ENCODE assay signal across 1 cellular context in the genomic region with DNA sequence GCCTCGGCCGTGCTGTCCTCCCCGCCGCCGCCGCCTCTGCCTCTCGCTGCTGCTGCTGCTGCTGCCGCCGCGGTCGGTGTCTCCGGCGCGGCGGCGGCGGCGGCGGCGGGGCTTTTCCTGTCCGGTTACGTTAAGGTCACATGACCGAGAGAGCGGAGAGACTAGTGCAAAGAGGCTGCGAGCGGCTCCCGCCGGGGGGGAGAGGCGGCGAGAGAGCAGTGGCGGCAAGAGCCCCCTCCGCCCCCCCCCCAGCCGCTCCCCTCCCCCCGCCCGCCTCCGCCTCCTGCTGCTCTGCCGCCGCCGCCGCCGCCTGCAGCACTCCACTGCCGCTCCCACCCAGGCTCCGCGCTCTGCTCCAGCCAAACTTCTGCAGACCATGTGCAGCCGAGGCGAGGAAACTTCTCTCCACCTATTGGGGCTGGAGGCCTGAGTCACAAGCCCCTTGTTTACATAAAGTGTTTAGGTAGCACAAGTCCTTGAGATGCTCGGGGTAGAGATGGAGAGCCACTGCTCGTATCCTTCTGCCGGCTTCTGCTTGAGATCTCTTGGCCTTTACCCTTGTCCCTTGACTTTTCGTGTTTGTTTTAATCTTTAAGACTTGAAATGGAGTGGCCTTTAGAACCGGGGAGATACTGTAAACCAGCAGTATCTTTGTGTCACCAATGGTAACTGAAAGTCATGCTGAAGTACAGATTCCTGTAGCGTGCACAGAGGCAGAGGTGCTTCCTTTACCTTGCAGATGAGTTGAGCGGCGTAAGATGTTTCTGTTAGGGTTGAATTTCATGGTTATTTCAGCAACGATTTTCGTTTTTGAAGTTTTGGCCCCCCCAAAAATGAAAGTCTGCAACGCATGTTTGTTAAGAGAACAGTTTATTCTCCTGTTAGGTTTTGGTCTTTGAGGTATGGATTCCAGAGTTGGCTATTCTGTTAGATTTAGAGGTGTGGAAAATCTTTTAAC.
TF ChIP-seq lines count a peak whose summit lies in the region.

A gene with protein sequence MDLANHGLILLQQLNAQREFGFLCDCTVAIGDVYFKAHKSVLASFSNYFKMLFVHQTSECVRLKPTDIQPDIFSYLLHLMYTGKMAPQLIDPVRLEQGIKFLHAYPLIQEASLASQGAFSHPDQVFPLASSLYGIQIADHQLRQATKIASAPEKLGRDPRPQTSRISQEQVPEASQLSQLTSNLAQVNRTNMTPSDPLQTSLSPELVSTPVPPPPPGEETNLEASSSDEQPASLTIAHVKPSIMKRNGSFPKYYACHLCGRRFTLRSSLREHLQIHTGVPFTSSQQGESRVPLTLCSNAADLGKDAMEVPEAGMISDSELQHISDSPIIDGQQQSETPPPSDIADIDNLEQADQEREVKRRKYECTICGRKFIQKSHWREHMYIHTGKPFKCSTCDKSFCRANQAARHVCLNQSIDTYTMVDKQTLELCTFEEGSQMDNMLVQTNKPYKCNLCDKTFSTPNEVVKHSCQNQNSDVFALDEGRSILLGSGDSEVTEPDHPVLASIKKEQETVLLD (minus strand): TSS at position 89 of the 958 bp plus-strand sequence. CDS start 17,922 bp downstream, outside the sequence.

TF ChIP-seq in HepG2, 621 proteins besides CTCF, POLR2A, EP300 and RAD21 (continued from another document and continues in another):
- TF ChIP-seq, protein P1, sequence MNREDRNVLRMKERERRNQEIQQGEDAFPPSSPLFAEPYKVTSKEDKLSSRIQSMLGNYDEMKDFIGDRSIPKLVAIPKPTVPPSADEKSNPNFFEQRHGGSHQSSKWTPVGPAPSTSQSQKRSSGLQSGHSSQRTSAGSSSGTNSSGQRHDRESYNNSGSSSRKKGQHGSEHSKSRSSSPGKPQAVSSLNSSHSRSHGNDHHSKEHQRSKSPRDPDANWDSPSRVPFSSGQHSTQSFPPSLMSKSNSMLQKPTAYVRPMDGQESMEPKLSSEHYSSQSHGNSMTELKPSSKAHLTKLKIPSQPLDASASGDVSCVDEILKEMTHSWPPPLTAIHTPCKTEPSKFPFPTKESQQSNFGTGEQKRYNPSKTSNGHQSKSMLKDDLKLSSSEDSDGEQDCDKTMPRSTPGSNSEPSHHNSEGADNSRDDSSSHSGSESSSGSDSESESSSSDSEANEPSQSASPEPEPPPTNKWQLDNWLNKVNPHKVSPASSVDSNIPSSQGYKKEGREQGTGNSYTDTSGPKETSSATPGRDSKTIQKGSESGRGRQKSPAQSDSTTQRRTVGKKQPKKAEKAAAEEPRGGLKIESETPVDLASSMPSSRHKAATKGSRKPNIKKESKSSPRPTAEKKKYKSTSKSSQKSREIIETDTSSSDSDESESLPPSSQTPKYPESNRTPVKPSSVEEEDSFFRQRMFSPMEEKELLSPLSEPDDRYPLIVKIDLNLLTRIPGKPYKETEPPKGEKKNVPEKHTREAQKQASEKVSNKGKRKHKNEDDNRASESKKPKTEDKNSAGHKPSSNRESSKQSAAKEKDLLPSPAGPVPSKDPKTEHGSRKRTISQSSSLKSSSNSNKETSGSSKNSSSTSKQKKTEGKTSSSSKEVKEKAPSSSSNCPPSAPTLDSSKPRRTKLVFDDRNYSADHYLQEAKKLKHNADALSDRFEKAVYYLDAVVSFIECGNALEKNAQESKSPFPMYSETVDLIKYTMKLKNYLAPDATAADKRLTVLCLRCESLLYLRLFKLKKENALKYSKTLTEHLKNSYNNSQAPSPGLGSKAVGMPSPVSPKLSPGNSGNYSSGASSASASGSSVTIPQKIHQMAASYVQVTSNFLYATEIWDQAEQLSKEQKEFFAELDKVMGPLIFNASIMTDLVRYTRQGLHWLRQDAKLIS (CRISPR knock-in tag; IDR thresholded peaks at IDR 0.05) = no peak
- no peak for TF ChIP-seq HOXD1 (CRISPR knock-in tag; IDR thresholded peaks at IDR 0.05)
- no peak for TF ChIP-seq SNRNP70 (IDR thresholded peaks at IDR 0.05; ENCODE audit: low read depth, low read length)
- no peak for TF ChIP-seq ATF7-NPFF (CRISPR knock-in tag; IDR thresholded peaks at IDR 0.05; ENCODE audit: low read depth)
- TF ChIP-seq, protein P2, sequence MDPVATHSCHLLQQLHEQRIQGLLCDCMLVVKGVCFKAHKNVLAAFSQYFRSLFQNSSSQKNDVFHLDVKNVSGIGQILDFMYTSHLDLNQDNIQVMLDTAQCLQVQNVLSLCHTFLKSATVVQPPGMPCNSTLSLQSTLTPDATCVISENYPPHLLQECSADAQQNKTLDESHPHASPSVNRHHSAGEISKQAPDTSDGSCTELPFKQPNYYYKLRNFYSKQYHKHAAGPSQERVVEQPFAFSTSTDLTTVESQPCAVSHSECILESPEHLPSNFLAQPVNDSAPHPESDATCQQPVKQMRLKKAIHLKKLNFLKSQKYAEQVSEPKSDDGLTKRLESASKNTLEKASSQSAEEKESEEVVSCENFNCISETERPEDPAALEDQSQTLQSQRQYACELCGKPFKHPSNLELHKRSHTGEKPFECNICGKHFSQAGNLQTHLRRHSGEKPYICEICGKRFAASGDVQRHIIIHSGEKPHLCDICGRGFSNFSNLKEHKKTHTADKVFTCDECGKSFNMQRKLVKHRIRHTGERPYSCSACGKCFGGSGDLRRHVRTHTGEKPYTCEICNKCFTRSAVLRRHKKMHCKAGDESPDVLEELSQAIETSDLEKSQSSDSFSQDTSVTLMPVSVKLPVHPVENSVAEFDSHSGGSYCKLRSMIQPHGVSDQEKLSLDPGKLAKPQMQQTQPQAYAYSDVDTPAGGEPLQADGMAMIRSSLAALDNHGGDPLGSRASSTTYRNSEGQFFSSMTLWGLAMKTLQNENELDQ (CRISPR knock-in tag; IDR thresholded peaks at IDR 0.05; ENCODE audit: borderline replicate concordance) = no peak
- TF ChIP-seq REL (CRISPR knock-in tag; conservative IDR thresholded peaks at IDR 0.05) = no peak; the same call in 1 of the 2 replicates
- TF ChIP-seq, protein P3, sequence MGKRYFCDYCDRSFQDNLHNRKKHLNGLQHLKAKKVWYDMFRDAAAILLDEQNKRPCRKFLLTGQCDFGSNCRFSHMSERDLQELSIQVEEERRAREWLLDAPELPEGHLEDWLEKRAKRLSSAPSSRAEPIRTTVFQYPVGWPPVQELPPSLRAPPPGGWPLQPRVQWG (CRISPR knock-in tag; IDR thresholded peaks at IDR 0.05; ENCODE audit: borderline replicate concordance, low read depth) = no peak
- TF ChIP-seq JDP2 (CRISPR knock-in tag; IDR thresholded peaks at IDR 0.05; ENCODE audit: borderline replicate concordance) = no peak
- no peak for TF ChIP-seq ZNF75D (CRISPR knock-in tag; IDR thresholded peaks at IDR 0.05; ENCODE audit: borderline replicate concordance)
- no peak for TF ChIP-seq PAX8 (CRISPR knock-in tag; IDR thresholded peaks at IDR 0.05; ENCODE audit: borderline replicate concordance)
- TF ChIP-seq ARID2 (CRISPR knock-in tag; IDR thresholded peaks at IDR 0.05; ENCODE audit: borderline replicate concordance) = no peak
- TF ChIP-seq ZNF24 (IDR thresholded peaks at IDR 0.05) = no peak
- TF ChIP-seq THYN1 (CRISPR knock-in tag; IDR thresholded peaks at IDR 0.05; ENCODE audit: borderline replicate concordance, low read depth) = no peak
- TF ChIP-seq ZNF274 (CRISPR knock-in tag; IDR thresholded peaks at IDR 0.05) = no peak
- TF ChIP-seq ZNF577 (CRISPR knock-in tag; IDR thresholded peaks at IDR 0.05; ENCODE audit: borderline replicate concordance, low read depth) = no peak
- TF ChIP-seq FOXC1 (CRISPR knock-in tag; IDR thresholded peaks at IDR 0.05; ENCODE audit: borderline replicate concordance) = no peak
- peak; percentile 65; the same call in 1 of the 2 replicates for TF ChIP-seq FOXK1 (CRISPR knock-in tag; IDR thresholded peaks at IDR 0.05; ENCODE audit: borderline replicate concordance, low read depth)
- no peak for TF ChIP-seq FOXP1 (IDR thresholded peaks at IDR 0.05)
- TF ChIP-seq FOXP1 (CRISPR knock-in tag; IDR thresholded peaks at IDR 0.05) = no peak
- TF ChIP-seq ELF1 (CRISPR knock-in tag; IDR thresholded peaks at IDR 0.05) = no peak
- no peak for TF ChIP-seq CHCHD3 (CRISPR knock-in tag; IDR thresholded peaks at IDR 0.05)
- 0 out of 2 replicates have a peak, but pooled peaks have one; percentile 43 for TF ChIP-seq DNMT3B (CRISPR knock-in tag; conservative IDR thresholded peaks at IDR 0.05)
- no peak for TF ChIP-seq WIZ (CRISPR knock-in tag; IDR thresholded peaks at IDR 0.05)
- TF ChIP-seq HHEX (CRISPR knock-in tag; IDR thresholded peaks at IDR 0.05) = no peak
- TF ChIP-seq, protein P4, sequence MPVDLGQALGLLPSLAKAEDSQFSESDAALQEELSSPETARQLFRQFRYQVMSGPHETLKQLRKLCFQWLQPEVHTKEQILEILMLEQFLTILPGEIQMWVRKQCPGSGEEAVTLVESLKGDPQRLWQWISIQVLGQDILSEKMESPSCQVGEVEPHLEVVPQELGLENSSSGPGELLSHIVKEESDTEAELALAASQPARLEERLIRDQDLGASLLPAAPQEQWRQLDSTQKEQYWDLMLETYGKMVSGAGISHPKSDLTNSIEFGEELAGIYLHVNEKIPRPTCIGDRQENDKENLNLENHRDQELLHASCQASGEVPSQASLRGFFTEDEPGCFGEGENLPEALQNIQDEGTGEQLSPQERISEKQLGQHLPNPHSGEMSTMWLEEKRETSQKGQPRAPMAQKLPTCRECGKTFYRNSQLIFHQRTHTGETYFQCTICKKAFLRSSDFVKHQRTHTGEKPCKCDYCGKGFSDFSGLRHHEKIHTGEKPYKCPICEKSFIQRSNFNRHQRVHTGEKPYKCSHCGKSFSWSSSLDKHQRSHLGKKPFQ (CRISPR knock-in tag; IDR thresholded peaks at IDR 0.05; ENCODE audit: insufficient replicate concordance) = no peak
- TF ChIP-seq, protein P5, sequence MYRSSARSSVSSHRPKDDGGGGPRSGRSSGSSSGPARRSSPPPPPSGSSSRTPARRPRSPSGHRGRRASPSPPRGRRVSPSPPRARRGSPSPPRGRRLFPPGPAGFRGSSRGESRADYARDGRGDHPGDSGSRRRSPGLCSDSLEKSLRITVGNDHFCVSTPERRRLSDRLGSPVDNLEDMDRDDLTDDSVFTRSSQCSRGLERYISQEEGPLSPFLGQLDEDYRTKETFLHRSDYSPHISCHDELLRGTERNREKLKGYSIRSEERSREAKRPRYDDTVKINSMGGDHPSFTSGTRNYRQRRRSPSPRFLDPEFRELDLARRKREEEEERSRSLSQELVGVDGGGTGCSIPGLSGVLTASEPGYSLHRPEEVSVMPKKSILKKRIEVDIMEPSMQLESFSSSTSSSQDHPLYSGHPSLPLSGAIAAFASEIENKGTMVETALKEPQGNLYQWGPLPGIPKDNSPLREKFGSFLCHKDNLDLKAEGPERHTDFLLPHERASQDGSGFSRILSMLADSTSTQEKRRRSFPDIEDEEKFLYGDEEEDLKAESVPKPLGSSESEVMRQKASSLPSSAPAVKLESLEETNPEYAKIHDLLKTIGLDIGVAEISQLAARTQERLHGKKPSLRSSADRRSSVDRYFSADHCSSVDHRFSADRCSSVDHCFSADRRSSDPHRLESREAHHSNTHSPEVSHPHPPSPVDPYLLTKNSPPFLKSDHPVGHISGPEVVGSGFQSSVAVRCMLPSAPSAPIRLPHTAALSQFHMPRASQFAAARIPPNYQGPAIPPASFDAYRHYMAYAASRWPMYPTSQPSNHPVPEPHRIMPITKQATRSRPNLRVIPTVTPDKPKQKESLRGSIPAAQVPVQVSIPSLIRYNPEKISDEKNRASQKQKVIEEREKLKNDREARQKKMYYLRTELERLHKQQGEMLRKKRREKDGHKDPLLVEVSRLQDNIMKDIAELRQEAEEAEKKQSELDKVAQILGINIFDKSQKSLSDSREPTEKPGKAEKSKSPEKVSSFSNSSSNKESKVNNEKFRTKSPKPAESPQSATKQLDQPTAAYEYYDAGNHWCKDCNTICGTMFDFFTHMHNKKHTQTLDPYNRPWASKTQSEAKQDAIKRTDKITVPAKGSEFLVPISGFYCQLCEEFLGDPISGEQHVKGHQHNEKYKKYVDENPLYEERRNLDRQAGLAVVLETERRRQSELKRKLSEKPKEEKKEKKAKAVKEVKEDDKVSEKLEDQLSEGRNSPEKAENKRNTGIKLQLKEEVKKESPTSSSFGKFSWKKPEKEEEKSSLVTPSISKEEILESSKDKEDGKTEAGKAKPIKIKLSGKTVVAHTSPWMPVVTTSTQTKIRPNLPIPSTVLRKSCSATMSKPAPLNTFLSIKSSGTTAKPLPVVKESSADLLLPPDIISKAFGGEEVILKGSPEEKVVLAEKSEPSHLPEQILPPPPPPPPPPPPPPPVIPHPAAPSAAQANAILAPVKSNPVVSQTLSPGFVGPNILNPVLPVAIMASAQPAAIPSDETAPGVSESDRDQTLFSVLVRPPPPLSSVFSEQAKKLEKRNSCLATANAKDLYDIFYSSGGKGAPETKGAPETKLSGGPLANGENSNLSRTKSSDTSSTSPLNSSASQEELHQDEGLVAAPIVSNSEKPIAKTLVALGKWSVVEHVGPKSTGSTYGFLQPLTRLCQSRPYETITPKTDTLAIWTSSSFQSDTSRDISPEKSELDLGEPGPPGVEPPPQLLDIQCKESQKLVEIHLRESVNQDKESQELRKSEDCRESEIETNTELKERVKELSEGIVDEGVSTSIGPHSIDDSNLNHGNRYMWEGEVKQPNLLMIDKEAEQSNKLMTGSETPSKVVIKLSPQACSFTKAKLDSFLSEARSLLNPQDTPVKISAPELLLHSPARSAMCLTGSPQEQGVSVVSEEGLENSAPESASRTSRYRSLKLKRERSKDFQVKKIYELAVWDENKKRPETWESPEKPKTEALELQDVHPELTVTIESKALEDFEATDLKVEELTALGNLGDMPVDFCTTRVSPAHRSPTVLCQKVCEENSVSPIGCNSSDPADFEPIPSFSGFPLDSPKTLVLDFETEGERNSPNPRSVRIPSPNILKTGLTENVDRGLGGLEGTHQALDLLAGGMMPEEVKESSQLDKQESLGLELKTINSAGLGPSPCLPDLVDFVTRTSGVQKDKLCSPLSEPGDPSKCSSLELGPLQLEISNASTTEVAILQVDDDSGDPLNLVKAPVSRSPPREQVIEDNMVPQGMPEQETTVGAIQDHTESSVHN (CRISPR knock-in tag; IDR thresholded peaks at IDR 0.05) = no peak
- 0 out of 2 replicates have a peak, but pooled peaks have one; percentile 59 for TF ChIP-seq ZNF33B (CRISPR knock-in tag; IDR thresholded peaks at IDR 0.05)
- no peak for TF ChIP-seq MXD4 (CRISPR knock-in tag; IDR thresholded peaks at IDR 0.05)
- TF ChIP-seq NRL (CRISPR knock-in tag; IDR thresholded peaks at IDR 0.05; ENCODE audit: borderline replicate concordance) = no peak
- TF ChIP-seq HNRNPK (IDR thresholded peaks at IDR 0.05; ENCODE audit: low read depth, low read length, poor library complexity, severe bottlenecking) = peak; percentile 63
